ENCODE assay signal across 8 cellular contexts in genomic region chr9:137423001-137423809, GRCh38. TPM values are rescaled to one million over a fixed set of nuclear protein-coding genes. Genes with fewer than 3 reads are reported as not detected.
DNase-seq lines count a peak whose midpoint lies in the region; ATAC-seq and TF ChIP-seq lines count a peak whose summit lies in the region.

Gene EXD3 (minus strand): TSS chr9:137423162. CDS start chr9:137395357, 27,805 bp downstream.
Gene NOXA1 (plus strand): TSS chr9:137423393. CDS start chr9:137423530, 137 bp downstream.

- no TSS peak for BruUV-seq in mammary epithelial cell (replicated peaks; lab: Mats Ljungman, UMichigan)

- in situ Hi-C loops in mammary epithelial cell (cut with MboI; ENCODE audit: low sequenced_read_pairs in 2 of 2): no loop called here

- no peaks in the 10 kb centered on the region for H3K4me1 ChIP-seq in ACC112 (ENCODE audit: control insufficient read depth, insufficient read depth, low read length, unreplicated experiment)
- peaks cover 23% of the 10 kb centered on the region for H3K4me1 ChIP-seq in mammary epithelial cell (ENCODE audit: insufficient read depth, low read length)

- TF ChIP-seq CTCF in WERI-Rb-1 (IDR thresholded peaks at IDR 0.05; ENCODE audit: low read depth, low read length): peak; percentile 67
- TF ChIP-seq CTCF in mammary epithelial cell (conservative IDR thresholded peaks at IDR 0.05 in 1 of 2, IDR thresholded peaks at IDR 0.05 in 1 of 2; ENCODE audit: extremely low read depth in 1 of 2, insufficient read depth in 1 of 2, low read depth in 1 of 2, low read length in 2 of 2): peak; percentile 20 to 67

- H3K27me3 ChIP-seq in ACC112 (ENCODE audit: insufficient read depth, low read length) (no peaks in the 10 kb centered on the region), WERI-Rb-1 (ENCODE audit: insufficient read depth, low read depth, severe bottlenecking) (no peaks in the 10 kb centered on the region), mammary epithelial cell (ENCODE audit: insufficient read depth, low read length) (no peaks in the 10 kb centered on the region)

- peak within 1 kb of the TSS; percentile 82 for H3K4me3 ChIP-seq in ACC112 (ENCODE audit: low read depth, low read length)
- H3K4me3 ChIP-seq in WERI-Rb-1 (ENCODE audit: low read depth, low read length): peak within 1 kb of the TSS; percentile 93
- H3K4me3 ChIP-seq in mammary epithelial cell (replicated peaks in 1 of 3; ENCODE audit: insufficient read depth in 1 of 3, low read depth in 2 of 3, low read length in 3 of 3): peak within 1 kb of the TSS; percentile 69 to 76 (median 69)

- H3K9me3 ChIP-seq in WERI-Rb-1 (ENCODE audit: severe bottlenecking): no peaks in the 10 kb centered on the region
- no peaks in the 10 kb centered on the region for H3K9me3 ChIP-seq in mammary epithelial cell (replicated peaks; ENCODE audit: insufficient read depth, low read length)

- peak within 1 kb of the TSS; percentile 93 for H2AFZ ChIP-seq in ACC112 (ENCODE audit: low read length, unreplicated experiment)
- peak within 1 kb of the TSS; percentile 94 for H2AFZ ChIP-seq in mammary epithelial cell (ENCODE audit: low read depth, low read length)

- CTCF ChIA-PET in mammary epithelial cell (lab: Charles Lee; ENCODE audit: low non-redundant PET): interaction anchor here (0.6 to 0.7 kb wide), 5 partner anchors 18 to 388 kb away, joined by 3 to 14 read pairs (median 7); no protein-coding TSS in a partner anchor

- whole genome bisulfite sequencing in mammary epithelial cell (ENCODE audit: low coverage, missing lambda C conversion rate): 0% methylated on average over 8 of the region's 108 CpGs

- H3K36me3 ChIP-seq in ACC112 (ENCODE audit: insufficient read depth, low read length): no peaks in the 10 kb centered on the region
- no peaks in the 10 kb centered on the region; the same call in 1 of the 2 replicates for H3K36me3 ChIP-seq in WERI-Rb-1
- H3K36me3 ChIP-seq in mammary epithelial cell (ENCODE audit: insufficient read depth, low read length): no peaks in the 10 kb centered on the region

- H3K4me2 ChIP-seq in mammary epithelial cell (ENCODE audit: insufficient read depth, low read depth, low read length): peak within 1 kb of the TSS; percentile 97

- H3K27ac ChIP-seq in ACC112 (ENCODE audit: low read depth, low read length) (no peak within 1 kb of the TSS), WERI-Rb-1 (peak within 1 kb of the TSS; percentile 61), mammary epithelial cell (ENCODE audit: insufficient read depth, low read depth, low read length) (peak within 1 kb of the TSS; percentile 30)

- H3K9ac ChIP-seq in mammary epithelial cell (ENCODE audit: insufficient read depth, low read length): peak within 1 kb of the TSS; percentile 71

- H4K20me1 ChIP-seq in mammary epithelial cell (ENCODE audit: insufficient read depth, low read length): no peaks in the 10 kb centered on the region

- dilution Hi-C loops in mammary epithelial cell (cut with HindIII; ENCODE audit: low sequenced_read_pairs): loop anchor here (10.0 kb wide), 1 partner anchor 78 kb away; no protein-coding TSS in a partner anchor

- intact Hi-C loops in mammary epithelial cell (cut with micrococcal nuclease): loop anchor here (1.0 to 10.0 kb wide), 2 partner anchors 22 to 102 kb away; no protein-coding TSS in a partner anchor

- peak; percentile 59 for ATAC-seq in GM18858 (IDR thresholded peaks at IDR 0.05; ENCODE audit: unreplicated experiment)
- ATAC-seq in HG03066 (IDR thresholded peaks at IDR 0.05; ENCODE audit: low read depth, unreplicated experiment): peak; percentile 78

- DNase-seq in NCI-H2171 (lab: John Stamatoyannopoulos, UW): peak; percentile 97
- peak; percentile 92 for DNase-seq in WERI-Rb-1
- DNase-seq in mammary epithelial cell: peak; percentile 86
- peak; percentile 82 for DNase-seq in inferior parietal cortex (ENCODE audit: extremely low spot score)
- peak; percentile 67 for DNase-seq in smooth muscle cell of the brain vasculature (ENCODE audit: low read depth, low spot score)

- peaks cover 18% of the 10 kb centered on the region for H3K79me2 ChIP-seq in ACC112 (ENCODE audit: control insufficient read depth, insufficient read depth, low read length, unreplicated experiment)
- H3K79me2 ChIP-seq in mammary epithelial cell (ENCODE audit: insufficient read depth, low read length): peaks cover 22% of the 10 kb centered on the region

RNA-seq across cellular contexts. Expression of gene EXD3, which starts in this region (rescaled TPM):
- total RNA-seq in mammary epithelial cell: 10 to 100 TPM in 1 of 2 donors, 1 to 10 TPM in 1; 9.1 to 10.8 TPM
- polyA plus RNA-seq in mammary epithelial cell: 3.2 TPM
- polyA minus RNA-seq in mammary epithelial cell: 0.31 TPM

RNA-seq across cellular contexts. Expression of gene NOXA1, which starts in this region (rescaled TPM):
- total RNA-seq in mammary epithelial cell: 1 to 10 TPM in 1 of 2 donors, under 1 TPM in 1; 0.82 to 2.0 TPM
- polyA plus RNA-seq in mammary epithelial cell: 0.18 TPM
- not detected for polyA minus RNA-seq in mammary epithelial cell
